ENCODE assay signal across 10 cellular contexts in genomic region chr17:74427048-74427762, GRCh38. TPM values are rescaled to one million over a fixed set of nuclear protein-coding genes. Genes with fewer than 3 reads are reported as not detected.
DNase-seq lines count a peak whose midpoint lies in the region; ATAC-seq lines count a peak whose summit lies in the region.
"Had no signal": no experiment of that assay in that cellular context is flagged by ENCODE, and none has a peak within 500 bp of the region (broad histone marks: within the 10 kb centered on the region; RNA-seq: fewer than 3 reads in every experiment).

No MANE protein-coding gene starts in this region.

- H4K8ac ChIP-seq in neuronal stem cell (ENCODE audit: low read depth, low read length) (no peak overlapping the region), trophoblast cell (ENCODE audit: low read depth, low read length) (no peak overlapping the region)

- no peak overlapping the region for H3K4me3 Mint-ChIP-seq in CD8-positive, alpha-beta memory T cell
- H3K4me3 Mint-ChIP-seq: T-cell had no signal

- no peak overlapping the region for H4K12ac ChIP-seq in trophoblast cell (ENCODE audit: low read depth, low read length)

- peaks cover 5% of the 10 kb centered on the region for H3K27me3 ChIP-seq in CD8-positive, alpha-beta memory T cell (ENCODE audit: insufficient read depth, low read length, poor library complexity, severe bottlenecking)
- H3K27me3 ChIP-seq in right cardiac atrium (ENCODE audit: control insufficient read depth, insufficient read depth) (no peaks in the 10 kb centered on the region), neuronal stem cell (ENCODE audit: control insufficient read depth in 3 of 3, insufficient read depth in 3 of 3, low read depth in 1 of 3, low read length in 3 of 3) (peaks cover 0 to 65% (median 2%) of the 10 kb centered on the region in 3 experiments), MG63 (no peaks in the 10 kb centered on the region; the same call in 1 of the 2 replicates), trophoblast cell (ENCODE audit: insufficient read depth, low read length) (peaks cover 6% of the 10 kb centered on the region)

- no peaks in the 10 kb centered on the region for H3K79me1 ChIP-seq in neuronal stem cell (ENCODE audit: low read depth, low read length)
- peaks cover 11% of the 10 kb centered on the region for H3K79me1 ChIP-seq in trophoblast cell (ENCODE audit: low read length)

- H3K14ac ChIP-seq in neuronal stem cell (ENCODE audit: low read length) (no peak overlapping the region), trophoblast cell (ENCODE audit: low read length) (no peak overlapping the region)

- H3K4me2 ChIP-seq in neuronal stem cell (ENCODE audit: insufficient read depth, low read length, poor library complexity, severe bottlenecking) = no peak overlapping the region
- no peak overlapping the region for H3K4me2 ChIP-seq in trophoblast cell (ENCODE audit: low read length)

- peak overlapping the region; percentile 55 for H3K18ac ChIP-seq in neuronal stem cell (ENCODE audit: low read length)
- H3K18ac ChIP-seq in trophoblast cell (ENCODE audit: low read length) = no peak overlapping the region

- no peaks in the 10 kb centered on the region for H3K36me3 Mint-ChIP-seq in CD8-positive, alpha-beta memory T cell
- H3K36me3 Mint-ChIP-seq: T-cell had no signal

- H3K27me3 Mint-ChIP-seq in CD8-positive, alpha-beta memory T cell = peaks cover 23 to 54% of the 10 kb centered on the region in 2 donors

- H3K36me3 ChIP-seq in CD8-positive, alpha-beta memory T cell (ENCODE audit: insufficient read depth, low read length) = no peaks in the 10 kb centered on the region
- H3K36me3 ChIP-seq in neuronal stem cell (replicated peaks in 1 of 2; ENCODE audit: control insufficient read depth in 2 of 2, insufficient read depth in 2 of 2, low read length in 2 of 2) = no peaks in the 10 kb centered on the region
- no peaks in the 10 kb centered on the region for H3K36me3 ChIP-seq in MG63
- H3K36me3 ChIP-seq in trophoblast cell (ENCODE audit: control insufficient read depth in 1 of 2, insufficient read depth in 2 of 2, low read length in 2 of 2) = no peaks in the 10 kb centered on the region

- H3K9me3 Mint-ChIP-seq in CD8-positive, alpha-beta memory T cell = no peaks in the 10 kb centered on the region
- H3K9me3 Mint-ChIP-seq: T-cell had no signal

- peak overlapping the region; percentile 48 for H2AK5ac ChIP-seq in neuronal stem cell (ENCODE audit: low read depth, low read length)
- no peak overlapping the region for H2AK5ac ChIP-seq in trophoblast cell (ENCODE audit: low read length)

- H3K79me2 ChIP-seq in trophoblast cell (ENCODE audit: control insufficient read depth, insufficient read depth, low read length, poor library complexity) = no peaks in the 10 kb centered on the region

- H2BK120ac ChIP-seq in neuronal stem cell (ENCODE audit: low read depth, low read length) (no peak overlapping the region), trophoblast cell (ENCODE audit: insufficient read depth, low read length, poor library complexity) (no peak overlapping the region)

- H3K4me3 ChIP-seq in CD8-positive, alpha-beta memory T cell (ENCODE audit: low read length) = no peak overlapping the region
- H3K4me3 ChIP-seq in right cardiac atrium (ENCODE audit: low read length) (no peak overlapping the region), neuronal stem cell (ENCODE audit: low read length in 2 of 2) (no peak overlapping the region), MG63 (no peak overlapping the region), trophoblast cell (ENCODE audit: low read depth, low read length) (no peak overlapping the region)

- H3K27ac Mint-ChIP-seq in CD8-positive, alpha-beta memory T cell = no peak overlapping the region
- H3K27ac Mint-ChIP-seq: T-cell had no signal

- H2BK12ac ChIP-seq in neuronal stem cell (ENCODE audit: low read length) (no peak overlapping the region), trophoblast cell (ENCODE audit: low read length) (no peak overlapping the region)

- peak overlapping the region; percentile 16 for H3K27ac ChIP-seq in CD8-positive, alpha-beta memory T cell (ENCODE audit: low read depth, low read length)
- H3K27ac ChIP-seq in right cardiac atrium (ENCODE audit: low read length) (peak overlapping the region; percentile 40), neuronal stem cell (replicated peaks; ENCODE audit: low read length) (no peak overlapping the region), trophoblast cell (ENCODE audit: low read depth, low read length) (no peak overlapping the region)

- H2AFZ ChIP-seq in neuronal stem cell (ENCODE audit: low read length) (no peak overlapping the region), trophoblast cell (ENCODE audit: insufficient read depth, low read length, poor library complexity) (no peak overlapping the region)

- ATAC-seq in right cardiac atrium (peak in 1 of 2 donors; percentile 28), HG03135 (IDR thresholded peaks at IDR 0.05; ENCODE audit: unreplicated experiment) (no peak)
- ATAC-seq: T-cell had no signal

- no peaks in the 10 kb centered on the region for H3K9me3 ChIP-seq in CD8-positive, alpha-beta memory T cell (ENCODE audit: low read length)
- H3K9me3 ChIP-seq in right cardiac atrium (ENCODE audit: control insufficient read depth, low read length) (no peaks in the 10 kb centered on the region), neuronal stem cell (replicated peaks in 1 of 2; ENCODE audit: control insufficient read depth in 2 of 2, insufficient read depth in 1 of 2, low read depth in 1 of 2, low read length in 2 of 2) (no peaks in the 10 kb centered on the region), MG63 (0 out of 2 replicates have a peak, but pooled peaks cover 2% of the 10 kb centered on the region), trophoblast cell (ENCODE audit: insufficient read depth, low read depth, low read length) (peaks cover 2% of the 10 kb centered on the region)

- WGBS in right cardiac atrium = 51% methylated on average over 10 of the region's 10 CpGs
- no CpG with 5 or more reads among the region's 10 CpGs for WGBS in neuronal stem cell (ENCODE audit: extremely low coverage in 2 of 2, insufficient read length in 2 of 2, insufficient replicate concordance in 1 of 2), 2 donors
- no CpG with 5 or more reads among the region's 10 CpGs for WGBS in trophoblast cell (ENCODE audit: extremely low coverage, insufficient coverage, insufficient read length)

- H4K91ac ChIP-seq in neuronal stem cell (ENCODE audit: low read depth, low read length, poor library complexity) = no peak overlapping the region
- no peak overlapping the region for H4K91ac ChIP-seq in trophoblast cell (ENCODE audit: low read depth, low read length)

- H3K23ac ChIP-seq in neuronal stem cell (ENCODE audit: low read depth, low read length, poor library complexity) (no peak overlapping the region), trophoblast cell (ENCODE audit: low read length) (no peak overlapping the region)

- POLR2A ChIA-PET in CD8-positive, alpha-beta memory T cell (lab: Charles Lee) = no interaction called here

- H3K4ac ChIP-seq in neuronal stem cell (ENCODE audit: low read length) = no peak overlapping the region
- H3K4ac ChIP-seq in trophoblast cell (ENCODE audit: low read depth, low read length) = no peak overlapping the region

- H3K9ac ChIP-seq in neuronal stem cell (ENCODE audit: low read depth, low read length, poor library complexity) = no peak overlapping the region
- H3K9ac ChIP-seq in trophoblast cell (ENCODE audit: low read length) = no peak overlapping the region

- intact Hi-C loops in right cardiac atrium (cut with DNase I) = no loop called here

- H2BK5ac ChIP-seq in neuronal stem cell (ENCODE audit: low read length) = no peak overlapping the region
- no peak overlapping the region for H2BK5ac ChIP-seq in trophoblast cell (ENCODE audit: low read depth, low read length, poor library complexity)

- H3K4me1 Mint-ChIP-seq in CD8-positive, alpha-beta memory T cell = peaks cover 6 to 20% (median 15%) of the 10 kb centered on the region in 3 donors

- H2BK15ac ChIP-seq in neuronal stem cell (ENCODE audit: low read length) = peak overlapping the region; percentile 42

- no peak for DNase-seq in CD8-positive, alpha-beta memory T cell
- DNase-seq in RPMI7951 (ENCODE audit: low read depth) (peak; percentile 58), right cardiac atrium (peak in 2 of 3 donors; percentile 59 to 75), neuronal stem cell (ENCODE audit: low spot score) (no peak), RKO (ENCODE audit: low spot score) (no peak), MG63 (no peak), trophoblast cell (no peak)
- DNase-seq: T-cell had no signal

- CTCF ChIA-PET in CD8-positive, alpha-beta memory T cell (lab: Charles Lee) = no interaction called here

- no peaks in the 10 kb centered on the region for H3K4me1 ChIP-seq in CD8-positive, alpha-beta memory T cell (ENCODE audit: insufficient read depth, low read length)
- H3K4me1 ChIP-seq in right cardiac atrium (ENCODE audit: control insufficient read depth, insufficient read depth, low read length) (peaks cover 4% of the 10 kb centered on the region), neuronal stem cell (ENCODE audit: control insufficient read depth in 2 of 2, insufficient read depth in 1 of 2, low read depth in 1 of 2, low read length in 2 of 2) (peaks cover 19 to 27% of the 10 kb centered on the region in 2 donors), trophoblast cell (ENCODE audit: control insufficient read depth in 1 of 2, insufficient read depth in 2 of 2, low read length in 2 of 2) (peaks cover 13% of the 10 kb centered on the region in 2 experiments)

RNA-seq across cellular contexts. Expression of gene GPRC5C, which starts 4.7 kb away (rescaled TPM):
- total RNA-seq in CD8-positive, alpha-beta memory T cell = under 1 TPM in 1 of 2 experiments, not detected in 1; 0.27 TPM
- not detected for polyA plus RNA-seq in CD8-positive, alpha-beta memory T cell
- total RNA-seq in RPMI7951 (2014; rRNA removed; shearing (Covaris generic)) = 133 and 154 TPM in 2 replicates
- 10 to 100 TPM; 27.3 to 40.8 (median 32.1) TPM for total RNA-seq in right cardiac atrium
- polyA plus RNA-seq in right cardiac atrium = 26.5 TPM
- polyA plus RNA-seq in neuronal stem cell (2013, experiment 1 of 2) = 39.2 TPM
- 37.9 TPM for polyA plus RNA-seq in neuronal stem cell (2013, experiment 2 of 2)
- 10.4 and 18.5 TPM in 2 replicates for total RNA-seq in MG63 (2014; rRNA removed; shearing (Covaris generic); ENCODE audit: low replicate concordance)
- polyA plus RNA-seq in trophoblast cell (2013) = 26.2 and 26.4 TPM in 2 replicates

RNA-seq across cellular contexts. Expression of gene CD300A, which starts 39.2 kb away (rescaled TPM):
- 1 to 10 TPM; 3.1 to 3.8 TPM for total RNA-seq in CD8-positive, alpha-beta memory T cell
- 121 TPM for polyA plus RNA-seq in CD8-positive, alpha-beta memory T cell
- not detected in 2 replicates for total RNA-seq in RPMI7951 (2014; rRNA removed; shearing (Covaris generic))
- 1 to 10 TPM; 4.8 to 5.7 (median 5.4) TPM for total RNA-seq in right cardiac atrium
- polyA plus RNA-seq in right cardiac atrium = 2.2 TPM
- 0.10 TPM for polyA plus RNA-seq in neuronal stem cell (2013, experiment 1 of 2)
- 0.04 TPM for polyA plus RNA-seq in neuronal stem cell (2013, experiment 2 of 2)
- total RNA-seq in MG63 (2014; rRNA removed; shearing (Covaris generic); ENCODE audit: low replicate concordance) = not detected in 2 replicates
- polyA plus RNA-seq in trophoblast cell (2013) = 0.26 and 0.30 TPM in 2 replicates

RNA-seq across cellular contexts. Expression of gene GPR142, which starts 59.9 kb away (rescaled TPM):
- not detected for total RNA-seq in CD8-positive, alpha-beta memory T cell
- polyA plus RNA-seq in CD8-positive, alpha-beta memory T cell = not detected
- total RNA-seq in RPMI7951 (2014; rRNA removed; shearing (Covaris generic)) = not detected in 2 replicates
- total RNA-seq in right cardiac atrium = not detected
- not detected for polyA plus RNA-seq in right cardiac atrium
- 0.22 TPM for polyA plus RNA-seq in neuronal stem cell (2013, experiment 1 of 2)
- 0.24 TPM for polyA plus RNA-seq in neuronal stem cell (2013, experiment 2 of 2)
- total RNA-seq in MG63 (2014; rRNA removed; shearing (Covaris generic); ENCODE audit: low replicate concordance) = not detected in 2 replicates
- polyA plus RNA-seq in trophoblast cell (2013) = not detected in 2 replicates
- total RNA-seq: mononuclear cell, T-cell had no signal

Comparison
In these comparisons a context has a peak if more than half of its experiments do, and no peak if none do; other contexts are left out.
1. DNase-seq: peak in RPMI7951 (single experiment) and right cardiac atrium (2 of 3); none in CD8-positive, alpha-beta memory T cell (0 of 5), neuronal stem cell (single experiment), RKO (single experiment), MG63 (single experiment) and trophoblast cell (0 of 2).
2. H3K27ac ChIP-seq: peak in CD8-positive, alpha-beta memory T cell (single experiment) and right cardiac atrium (single experiment); none in neuronal stem cell (single experiment) and trophoblast cell (single experiment).